In genomic region chr1:175472464-175472863, GRCh38 we compare ENCODE assay signal across 20 cellular contexts.
"Had no signal": no experiment of that assay in that cellular context is flagged by ENCODE, and none has a peak within 500 bp of the region (broad histone marks: within the 10 kb centered on the region; RNA-seq: fewer than 3 reads in every experiment).

No MANE protein-coding gene starts in this region.

- H3K27ac Mint-ChIP-seq: natural killer cell had no signal

- H3K9me3 Mint-ChIP-seq: natural killer cell had no signal

- H3K36me3 ChIP-seq: gastrocnemius medialis, heart right ventricle, sigmoid colon, suprapubic skin, thyroid gland, upper lobe of left lung, uterus had no signal

- H3K27me3 ChIP-seq: gastrocnemius medialis, sigmoid colon, thyroid gland, upper lobe of left lung, uterus had no signal

- H3K27ac ChIP-seq: dorsolateral prefrontal cortex, gastrocnemius medialis, heart right ventricle, sigmoid colon, skin epidermis, suprapubic skin, thyroid gland, upper lobe of left lung, uterus had no signal

- H3K36me3 Mint-ChIP-seq: natural killer cell had no signal

- DNase-seq: cortex of kidney; dorsolateral prefrontal cortex; effector CD8-positive, alpha-beta T cell; gastrocnemius medialis; heart right ventricle; islet precursor cell; mammary epithelial cell; mucosa of descending colon; natural killer cell; posterior cingulate gyrus; sigmoid colon; stimulated activated CD4-positive, alpha-beta T cell treated with anti-CD3 and anti-CD28 coated beads, Interleukin-12 subunit alpha, Interleukin-12 subunit beta, amount 100 ng/mL, for 4 hours; stimulated activated naive CD8-positive, alpha-beta T cell treated with anti-CD3 and anti-CD28 coated beads, Interleukin-15, Interleukin-2, amounts not matched to agents 100 U/mL and 50 U/mL, for 24 hours; thyroid gland; upper lobe of left lung; uterus had no signal

- ATAC-seq: gastrocnemius medialis; heart right ventricle; left lobe of liver; mucosa of descending colon; natural killer cell; stimulated activated naive CD8-positive, alpha-beta T cell treated with anti-CD3 and anti-CD28 coated beads, Interleukin-15, Interleukin-2, amounts not matched to agents 100 U/mL and 50 U/mL, for 24 hours had no signal

- H3K4me1 ChIP-seq: gastrocnemius medialis, heart right ventricle, thyroid gland, upper lobe of left lung, uterus had no signal

- H3K9me3 ChIP-seq: gastrocnemius medialis, heart right ventricle, mucosa of descending colon, sigmoid colon, suprapubic skin, thyroid gland, upper lobe of left lung, uterus had no signal

- H3K4me1 Mint-ChIP-seq: natural killer cell had no signal

- H3K4me3 ChIP-seq: dorsolateral prefrontal cortex, gastrocnemius medialis, heart right ventricle, mucosa of descending colon, sigmoid colon, skin epidermis, suprapubic skin, thyroid gland, upper lobe of left lung, uterus had no signal

- H3K4me3 Mint-ChIP-seq: natural killer cell, neural crest cell had no signal
